1 cellular context compared by ENCODE assay signal in genomic region chr10:34637419-34637911, GRCh38.
TF ChIP-seq lines count a peak whose summit lies in the region.

No MANE protein-coding gene starts in this region.

TF ChIP-seq in K562, 482 proteins besides CTCF, POLR2A, EP300 and RAD21 (continued from another document):
- TF ChIP-seq THRA (IDR thresholded peaks at IDR 0.05) = no peak
- TF ChIP-seq, protein P1, sequence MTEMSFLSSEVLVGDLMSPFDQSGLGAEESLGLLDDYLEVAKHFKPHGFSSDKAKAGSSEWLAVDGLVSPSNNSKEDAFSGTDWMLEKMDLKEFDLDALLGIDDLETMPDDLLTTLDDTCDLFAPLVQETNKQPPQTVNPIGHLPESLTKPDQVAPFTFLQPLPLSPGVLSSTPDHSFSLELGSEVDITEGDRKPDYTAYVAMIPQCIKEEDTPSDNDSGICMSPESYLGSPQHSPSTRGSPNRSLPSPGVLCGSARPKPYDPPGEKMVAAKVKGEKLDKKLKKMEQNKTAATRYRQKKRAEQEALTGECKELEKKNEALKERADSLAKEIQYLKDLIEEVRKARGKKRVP (CRISPR knock-in tag; IDR thresholded peaks at IDR 0.05) = no peak
- TF ChIP-seq PCBP2 (IDR thresholded peaks at IDR 0.05; ENCODE audit: low read depth, low read length, poor library complexity, severe bottlenecking) = no peak
